Comparison of ENCODE assay signal across 8 cellular contexts in genomic region chr20:32574296-32575226, GRCh38. TPM values are rescaled to one million over a fixed set of nuclear protein-coding genes. Genes with fewer than 3 reads are reported as not detected.
DNase-seq lines count a peak whose midpoint lies in the region; ATAC-seq, FAIRE-seq and TF ChIP-seq lines count a peak whose summit lies in the region.

No MANE protein-coding gene starts in this region.

- H3F3A ChIP-seq in Loucy (ENCODE audit: low read depth), result no peaks in the 10 kb centered on the region

- H2AFZ ChIP-seq in Loucy (ENCODE audit: low read length), result no peak overlapping the region
- no peak overlapping the region for H2AFZ ChIP-seq in hepatocyte

- TF ChIP-seq POLR2A in GM12892 (IDR thresholded peaks at IDR 0.05; ENCODE audit: low read depth, low read length), result no peak

- peak overlapping the region; percentile 40 to 84 (median 64); a peak in 21 of 22 replicates for H3K27ac ChIP-seq in BLaER1 treated with 17β-estradiol and CSF1 and Interleukin-3, amounts not matched to agents 10 nM and 100 nM
- peak overlapping the region; percentile 87 for H3K27ac ChIP-seq in hepatocyte

- H3K4me3 ChIP-seq in BLaER1 treated with 17β-estradiol and CSF1 and Interleukin-3, amounts not matched to agents 10 nM and 100 nM, result no peak overlapping the region
- no peak overlapping the region for H3K4me3 ChIP-seq in Loucy (ENCODE audit: low read length, poor library complexity, severe bottlenecking)
- H3K4me3 ChIP-seq in hepatocyte, result no peak overlapping the region

- no peak for ATAC-seq in GM21529 (IDR thresholded peaks at IDR 0.05; ENCODE audit: unreplicated experiment)

- no peaks in the 10 kb centered on the region for H3K9me3 Mint-ChIP-seq in type B pancreatic cell

- no peaks in the 10 kb centered on the region for H3K36me3 ChIP-seq in BLaER1 treated with 17β-estradiol and CSF1 and Interleukin-3, amounts not matched to agents 10 nM and 100 nM
- H3K36me3 ChIP-seq in Loucy (ENCODE audit: insufficient read depth, low read length) (peaks cover 10% of the 10 kb centered on the region; the same call in 1 of the 2 replicates), hepatocyte (replicated peaks; ENCODE audit: insufficient read depth, low read depth) (no peaks in the 10 kb centered on the region)

- peak overlapping the region; percentile 65 to 86 (median 75) for H3K4me2 ChIP-seq in BLaER1 treated with 17β-estradiol and CSF1 and Interleukin-3, amounts not matched to agents 10 nM and 100 nM
- peak overlapping the region; percentile 17 for H3K4me2 ChIP-seq in Loucy (ENCODE audit: low read depth, low read length, poor library complexity, severe bottlenecking)
- peak overlapping the region; percentile 53 for H3K4me2 ChIP-seq in hepatocyte

- no peak for FAIRE-seq in GM12892 (lab: Jason Lieb, UNC)

- no peaks in the 10 kb centered on the region for H3K27me3 Mint-ChIP-seq in type B pancreatic cell

- no peaks in the 10 kb centered on the region for H3K9me3 ChIP-seq in BLaER1 treated with 17β-estradiol and CSF1 and Interleukin-3, amounts not matched to agents 10 nM and 100 nM (replicated peaks in 1 of 11)
- H3K9me3 ChIP-seq in Loucy (ENCODE audit: insufficient read depth, low read depth, low read length) (no peaks in the 10 kb centered on the region), hepatocyte (ENCODE audit: low read depth) (no peaks in the 10 kb centered on the region)

- 49% methylated on average over 30 of the region's 34 CpGs for WGBS in hepatocyte (ENCODE audit: low lambda C conversion rate, missing lambda C conversion rate)

- peak overlapping the region; percentile 34 to 72 (median 55); a peak in 20 of 22 replicates for H3K9ac ChIP-seq in BLaER1 treated with 17β-estradiol and CSF1 and Interleukin-3, amounts not matched to agents 10 nM and 100 nM
- H3K9ac ChIP-seq in Loucy (ENCODE audit: low read depth, low read length, poor library complexity, severe bottlenecking), result no peak overlapping the region

- H3K4me1 Mint-ChIP-seq in type B pancreatic cell (ENCODE audit: unreplicated experiment), result peaks cover 32% of the 10 kb centered on the region

- H3K4me3 Mint-ChIP-seq in type B pancreatic cell, result no peak overlapping the region

- H3K79me2 ChIP-seq in Loucy (ENCODE audit: insufficient read depth, low read length) (peaks cover 99% of the 10 kb centered on the region), hepatocyte (peaks cover 75% of the 10 kb centered on the region)

- no peaks in the 10 kb centered on the region for H3K27me3 ChIP-seq in BLaER1 treated with 17β-estradiol and CSF1 and Interleukin-3, amounts not matched to agents 10 nM and 100 nM
- H3K27me3 ChIP-seq in Loucy (ENCODE audit: insufficient read depth, low read length, poor library complexity, severe bottlenecking) (no peaks in the 10 kb centered on the region), hepatocyte (no peaks in the 10 kb centered on the region)

- TF ChIP-seq CTCF in Loucy (conservative IDR thresholded peaks at IDR 0.05; ENCODE audit: low read length) (no peak), hepatocyte (IDR thresholded peaks at IDR 0.05; ENCODE audit: poor library complexity) (no peak), type B pancreatic cell (conservative IDR thresholded peaks at IDR 0.05) (no peak)

- DNase-seq in activated CD8-positive, alpha-beta memory T cell treated with anti-CD3 and anti-CD28 coated beads, Interleukin-2, amount 50 U/mL, for 48 hours, result peak; percentile 72
- DNase-seq in hepatocyte (ENCODE audit: low spot score) (peak; percentile 92), type B pancreatic cell (ENCODE audit: extremely low spot score, unreplicated experiment) (no peak), D341Med (ENCODE audit: low spot score) (no peak), GM12892 (ENCODE audit: insufficient read length) (no peak)

- peak overlapping the region; percentile 33 for H3K27ac Mint-ChIP-seq in type B pancreatic cell

- H3K36me3 Mint-ChIP-seq in type B pancreatic cell, result no peaks in the 10 kb centered on the region

- peaks cover 0 to 95% (median 23%) of the 10 kb centered on the region in 11 experiments; a peak in 13 of 22 replicates for H4K20me1 ChIP-seq in BLaER1 treated with 17β-estradiol and CSF1 and Interleukin-3, amounts not matched to agents 10 nM and 100 nM
- H4K20me1 ChIP-seq in Loucy (ENCODE audit: insufficient read depth, low read length, poor library complexity, severe bottlenecking), result peaks cover 85% of the 10 kb centered on the region
- H4K20me1 ChIP-seq in hepatocyte (ENCODE audit: insufficient read depth, poor library complexity, severe bottlenecking), result no peaks in the 10 kb centered on the region

- H3K9me2 ChIP-seq in Loucy (replicated peaks; ENCODE audit: low read depth, low read length) (no peaks in the 10 kb centered on the region), hepatocyte (replicated peaks; ENCODE audit: insufficient read depth) (no peaks in the 10 kb centered on the region)

- H3K4me1 ChIP-seq in BLaER1 treated with 17β-estradiol and CSF1 and Interleukin-3, amounts not matched to agents 10 nM and 100 nM, result peaks cover 60 to 83% (median 79%) of the 10 kb centered on the region in 10 experiments
- peaks cover 50% of the 10 kb centered on the region for H3K4me1 ChIP-seq in Loucy (ENCODE audit: insufficient read depth, low read length, poor library complexity, severe bottlenecking)
- H3K4me1 ChIP-seq in hepatocyte (ENCODE audit: insufficient read depth), result peaks cover 33% of the 10 kb centered on the region

RNA-seq across cellular contexts. Expression of gene NOL4L, which starts 10.6 kb away (rescaled TPM):
- total RNA-seq in hepatocyte, result 34.3 and 35.6 TPM in 2 replicates
- 42.9 and 44.2 TPM in 2 replicates for polyA plus RNA-seq in hepatocyte
- total RNA-seq in type B pancreatic cell (ENCODE audit: low replicate concordance), result 27.7 and 44.5 TPM in 2 replicates
- polyA plus RNA-seq in GM12892 (2012; ENCODE audit: missing spikeins), result 16.8 TPM

Comparison
In these comparisons a context has a peak if more than half of its experiments do, and no peak if none do; other contexts are left out.
1. H3K4me2 ChIP-seq: peak in every context shown above with its lines; median percentile 75 in BLaER1 treated with 17β-estradiol and CSF1 and Interleukin-3, amounts not matched to agents 10 nM and 100 nM; 53 in hepatocyte; 17 in Loucy.
2. DNase-seq: peak in activated CD8-positive, alpha-beta memory T cell treated with anti-CD3 and anti-CD28 coated beads, Interleukin-2, amount 50 U/mL, for 48 hours (single experiment) and hepatocyte (single experiment); none in type B pancreatic cell (single experiment), D341Med (single experiment) and GM12892 (single experiment).